In the genomic region with DNA sequence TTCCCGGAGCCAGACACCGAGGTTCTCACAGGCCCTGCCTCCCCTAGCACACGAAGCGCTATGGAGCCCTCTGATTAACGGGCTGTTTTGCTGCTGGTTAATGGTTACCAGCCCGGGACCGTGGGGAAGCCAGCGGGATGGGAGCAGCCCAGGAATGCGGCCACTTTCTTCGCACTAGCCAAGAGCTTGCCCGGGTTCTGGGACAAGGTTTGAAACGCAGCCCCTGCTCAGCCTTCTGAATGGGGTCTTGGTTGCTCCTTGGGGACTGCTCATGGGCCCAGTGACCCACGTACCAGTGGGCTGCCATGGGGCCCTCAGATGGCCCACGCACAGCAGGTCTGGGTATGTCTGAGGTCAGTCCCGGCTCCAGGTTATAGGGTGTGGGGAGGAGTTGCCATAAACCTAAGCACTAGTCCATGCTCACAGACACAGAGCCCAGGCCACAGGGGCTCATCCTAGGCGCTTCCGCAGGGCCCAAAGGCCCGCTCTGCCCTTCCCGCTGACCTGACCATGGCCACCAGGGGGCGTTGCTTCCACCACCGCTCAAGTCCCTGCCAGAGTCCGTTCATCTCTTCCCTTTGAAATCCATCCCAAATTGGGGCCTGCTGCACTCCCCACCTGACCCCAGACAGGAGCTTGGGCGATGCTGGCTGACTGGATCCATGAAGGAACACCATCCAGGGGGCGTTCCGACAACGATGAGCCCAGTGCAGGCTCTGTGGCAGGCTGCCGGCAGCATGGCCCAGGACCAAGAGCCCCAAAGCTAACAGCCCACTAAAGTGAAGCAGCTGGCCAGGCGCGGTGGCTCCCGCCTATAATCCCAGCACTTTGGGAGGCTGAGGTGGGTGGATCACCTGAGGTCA, we compare ENCODE assay signal across 1 cellular context.
TF ChIP-seq lines count a peak whose summit lies in the region.

No MANE protein-coding gene starts in this region.

TF ChIP-seq in HepG2, 621 proteins besides CTCF, POLR2A, EP300 and RAD21 (continued from another document and continues in another):
- TF ChIP-seq ATAD3A (CRISPR knock-in tag; IDR thresholded peaks at IDR 0.05) (no peak), MXD4 (CRISPR knock-in tag; IDR thresholded peaks at IDR 0.05) (no peak), HMGA1 (CRISPR knock-in tag; conservative IDR thresholded peaks at IDR 0.05) (no peak), ZNF850 (CRISPR knock-in tag; conservative IDR thresholded peaks at IDR 0.05) (no peak), ZNF329 (CRISPR knock-in tag; IDR thresholded peaks at IDR 0.05; ENCODE audit: low read depth) (no peak), NFE2L2 (IDR thresholded peaks at IDR 0.05; ENCODE audit: low read length) (no peak), ZFYVE20 (CRISPR knock-in tag; IDR thresholded peaks at IDR 0.05; ENCODE audit: borderline replicate concordance, low read depth) (no peak), ZNF331 (CRISPR knock-in tag; IDR thresholded peaks at IDR 0.05) (no peak; the same call in 1 of the 2 replicates), RFX5 (IDR thresholded peaks at IDR 0.05; ENCODE audit: low read depth, low read length) (no peak), ZNF101 (CRISPR knock-in tag; IDR thresholded peaks at IDR 0.05; ENCODE audit: borderline replicate concordance, low read depth) (no peak), TCF7 (IDR thresholded peaks at IDR 0.05; ENCODE audit: low read depth) (no peak), TEAD3 (CRISPR knock-in tag; optimal IDR thresholded peaks at IDR 0.05; ENCODE audit: borderline replicate concordance) (peak; percentile 94), ZNF546 (CRISPR knock-in tag; conservative IDR thresholded peaks at IDR 0.05) (peak; percentile 34; the same call in 1 of the 2 replicates), ATF1 (CRISPR knock-in tag; IDR thresholded peaks at IDR 0.05) (no peak), TARDBP (CRISPR knock-in tag; IDR thresholded peaks at IDR 0.05) (no peak; the same call in none of the 2 replicates), FOXA1 (IDR thresholded peaks at IDR 0.05) (no peak), FOXA1 (CRISPR knock-in tag; IDR thresholded peaks at IDR 0.05) (no peak), ZMYM3 (CRISPR knock-in tag; IDR thresholded peaks at IDR 0.05) (peak; percentile 75), TBX2 (CRISPR knock-in tag; IDR thresholded peaks at IDR 0.05; ENCODE audit: borderline replicate concordance) (peak; percentile 64; the same call in 1 of the 2 replicates), ZNF747 (CRISPR knock-in tag; IDR thresholded peaks at IDR 0.05; ENCODE audit: borderline replicate concordance) (peak; percentile 16; the same call in 1 of the 2 replicates), ARID4A (CRISPR knock-in tag; IDR thresholded peaks at IDR 0.05; ENCODE audit: borderline replicate concordance) (peak; percentile 40; the same call in 1 of the 2 replicates), ZSCAN21 (CRISPR knock-in tag; IDR thresholded peaks at IDR 0.05; ENCODE audit: borderline replicate concordance) (0 out of 2 replicates have a peak, but pooled peaks have one; percentile 43), ZNF660 (CRISPR knock-in tag; IDR thresholded peaks at IDR 0.05; ENCODE audit: borderline replicate concordance, low read depth) (no peak), AKAP8 (CRISPR knock-in tag; IDR thresholded peaks at IDR 0.05) (no peak; the same call in 1 of the 2 replicates), SKI (IDR thresholded peaks at IDR 0.05; ENCODE audit: partially characterized antibody) (no peak), KLF6 (CRISPR knock-in tag; IDR thresholded peaks at IDR 0.05) (no peak), GABPB1 (CRISPR knock-in tag; IDR thresholded peaks at IDR 0.05) (peak; percentile 38; the same call in 1 of the 2 replicates), IKZF5 (CRISPR knock-in tag; IDR thresholded peaks at IDR 0.05) (no peak), CCAR2 (optimal IDR thresholded peaks at IDR 0.05; ENCODE audit: low read depth, low read length) (no peak), ZNF253 (CRISPR knock-in tag; IDR thresholded peaks at IDR 0.05; ENCODE audit: borderline replicate concordance) (no peak), SP5 (CRISPR knock-in tag; IDR thresholded peaks at IDR 0.05; ENCODE audit: borderline replicate concordance, low read depth) (no peak), NKX3-1 (CRISPR knock-in tag; IDR thresholded peaks at IDR 0.05) (no peak), ADNP (CRISPR knock-in tag; IDR thresholded peaks at IDR 0.05) (no peak), SMC3 (IDR thresholded peaks at IDR 0.05; ENCODE audit: low read length) (peak; percentile 14; the same call in 1 of the 2 replicates), ZNF296 (CRISPR knock-in tag; conservative IDR thresholded peaks at IDR 0.05) (no peak), RXRB (CRISPR knock-in tag; IDR thresholded peaks at IDR 0.05; ENCODE audit: borderline replicate concordance) (peak; percentile 45; the same call in 1 of the 2 replicates)
- TF ChIP-seq, protein P1, sequence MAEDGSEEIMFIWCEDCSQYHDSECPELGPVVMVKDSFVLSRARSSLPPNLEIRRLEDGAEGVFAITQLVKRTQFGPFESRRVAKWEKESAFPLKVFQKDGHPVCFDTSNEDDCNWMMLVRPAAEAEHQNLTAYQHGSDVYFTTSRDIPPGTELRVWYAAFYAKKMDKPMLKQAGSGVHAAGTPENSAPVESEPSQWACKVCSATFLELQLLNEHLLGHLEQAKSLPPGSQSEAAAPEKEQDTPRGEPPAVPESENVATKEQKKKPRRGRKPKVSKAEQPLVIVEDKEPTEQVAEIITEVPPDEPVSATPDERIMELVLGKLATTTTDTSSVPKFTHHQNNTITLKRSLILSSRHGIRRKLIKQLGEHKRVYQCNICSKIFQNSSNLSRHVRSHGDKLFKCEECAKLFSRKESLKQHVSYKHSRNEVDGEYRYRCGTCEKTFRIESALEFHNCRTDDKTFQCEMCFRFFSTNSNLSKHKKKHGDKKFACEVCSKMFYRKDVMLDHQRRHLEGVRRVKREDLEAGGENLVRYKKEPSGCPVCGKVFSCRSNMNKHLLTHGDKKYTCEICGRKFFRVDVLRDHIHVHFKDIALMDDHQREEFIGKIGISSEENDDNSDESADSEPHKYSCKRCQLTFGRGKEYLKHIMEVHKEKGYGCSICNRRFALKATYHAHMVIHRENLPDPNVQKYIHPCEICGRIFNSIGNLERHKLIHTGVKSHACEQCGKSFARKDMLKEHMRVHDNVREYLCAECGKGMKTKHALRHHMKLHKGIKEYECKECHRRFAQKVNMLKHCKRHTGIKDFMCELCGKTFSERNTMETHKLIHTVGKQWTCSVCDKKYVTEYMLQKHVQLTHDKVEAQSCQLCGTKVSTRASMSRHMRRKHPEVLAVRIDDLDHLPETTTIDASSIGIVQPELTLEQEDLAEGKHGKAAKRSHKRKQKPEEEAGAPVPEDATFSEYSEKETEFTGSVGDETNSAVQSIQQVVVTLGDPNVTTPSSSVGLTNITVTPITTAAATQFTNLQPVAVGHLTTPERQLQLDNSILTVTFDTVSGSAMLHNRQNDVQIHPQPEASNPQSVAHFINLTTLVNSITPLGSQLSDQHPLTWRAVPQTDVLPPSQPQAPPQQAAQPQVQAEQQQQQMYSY (CRISPR knock-in tag; IDR thresholded peaks at IDR 0.05) = no peak
- TF ChIP-seq, protein P2, sequence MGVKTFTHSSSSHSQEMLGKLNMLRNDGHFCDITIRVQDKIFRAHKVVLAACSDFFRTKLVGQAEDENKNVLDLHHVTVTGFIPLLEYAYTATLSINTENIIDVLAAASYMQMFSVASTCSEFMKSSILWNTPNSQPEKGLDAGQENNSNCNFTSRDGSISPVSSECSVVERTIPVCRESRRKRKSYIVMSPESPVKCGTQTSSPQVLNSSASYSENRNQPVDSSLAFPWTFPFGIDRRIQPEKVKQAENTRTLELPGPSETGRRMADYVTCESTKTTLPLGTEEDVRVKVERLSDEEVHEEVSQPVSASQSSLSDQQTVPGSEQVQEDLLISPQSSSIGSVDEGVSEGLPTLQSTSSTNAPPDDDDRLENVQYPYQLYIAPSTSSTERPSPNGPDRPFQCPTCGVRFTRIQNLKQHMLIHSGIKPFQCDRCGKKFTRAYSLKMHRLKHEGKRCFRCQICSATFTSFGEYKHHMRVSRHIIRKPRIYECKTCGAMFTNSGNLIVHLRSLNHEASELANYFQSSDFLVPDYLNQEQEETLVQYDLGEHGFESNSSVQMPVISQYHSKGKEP (CRISPR knock-in tag; IDR thresholded peaks at IDR 0.05) = no peak
- TF ChIP-seq, protein P3, sequence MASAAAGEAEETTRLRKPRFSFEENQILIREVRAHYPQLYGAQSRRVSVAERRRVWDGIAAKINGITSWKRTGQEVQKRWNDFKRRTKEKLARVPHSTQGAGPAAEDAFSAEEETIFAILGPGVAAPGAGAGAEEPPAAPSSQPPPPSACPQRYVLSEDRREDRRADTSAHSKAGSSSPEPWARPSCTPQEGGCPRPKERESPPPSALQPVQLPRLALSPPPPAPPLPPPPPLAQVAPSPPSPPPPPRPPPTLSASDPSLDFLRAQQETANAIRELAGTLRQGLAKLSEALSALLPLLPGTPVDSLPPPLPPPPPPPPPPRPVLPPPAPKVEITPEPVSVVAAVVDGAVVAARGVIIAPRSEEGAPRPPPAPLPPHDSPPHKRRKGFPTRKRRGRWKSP (CRISPR knock-in tag; IDR thresholded peaks at IDR 0.05) = no peak
- TF ChIP-seq, protein P4, sequence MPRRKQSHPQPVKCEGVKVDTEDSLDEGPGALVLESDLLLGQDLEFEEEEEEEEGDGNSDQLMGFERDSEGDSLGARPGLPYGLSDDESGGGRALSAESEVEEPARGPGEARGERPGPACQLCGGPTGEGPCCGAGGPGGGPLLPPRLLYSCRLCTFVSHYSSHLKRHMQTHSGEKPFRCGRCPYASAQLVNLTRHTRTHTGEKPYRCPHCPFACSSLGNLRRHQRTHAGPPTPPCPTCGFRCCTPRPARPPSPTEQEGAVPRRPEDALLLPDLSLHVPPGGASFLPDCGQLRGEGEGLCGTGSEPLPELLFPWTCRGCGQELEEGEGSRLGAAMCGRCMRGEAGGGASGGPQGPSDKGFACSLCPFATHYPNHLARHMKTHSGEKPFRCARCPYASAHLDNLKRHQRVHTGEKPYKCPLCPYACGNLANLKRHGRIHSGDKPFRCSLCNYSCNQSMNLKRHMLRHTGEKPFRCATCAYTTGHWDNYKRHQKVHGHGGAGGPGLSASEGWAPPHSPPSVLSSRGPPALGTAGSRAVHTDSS (CRISPR knock-in tag; conservative IDR thresholded peaks at IDR 0.05) = no peak
- TF ChIP-seq, protein P5, sequence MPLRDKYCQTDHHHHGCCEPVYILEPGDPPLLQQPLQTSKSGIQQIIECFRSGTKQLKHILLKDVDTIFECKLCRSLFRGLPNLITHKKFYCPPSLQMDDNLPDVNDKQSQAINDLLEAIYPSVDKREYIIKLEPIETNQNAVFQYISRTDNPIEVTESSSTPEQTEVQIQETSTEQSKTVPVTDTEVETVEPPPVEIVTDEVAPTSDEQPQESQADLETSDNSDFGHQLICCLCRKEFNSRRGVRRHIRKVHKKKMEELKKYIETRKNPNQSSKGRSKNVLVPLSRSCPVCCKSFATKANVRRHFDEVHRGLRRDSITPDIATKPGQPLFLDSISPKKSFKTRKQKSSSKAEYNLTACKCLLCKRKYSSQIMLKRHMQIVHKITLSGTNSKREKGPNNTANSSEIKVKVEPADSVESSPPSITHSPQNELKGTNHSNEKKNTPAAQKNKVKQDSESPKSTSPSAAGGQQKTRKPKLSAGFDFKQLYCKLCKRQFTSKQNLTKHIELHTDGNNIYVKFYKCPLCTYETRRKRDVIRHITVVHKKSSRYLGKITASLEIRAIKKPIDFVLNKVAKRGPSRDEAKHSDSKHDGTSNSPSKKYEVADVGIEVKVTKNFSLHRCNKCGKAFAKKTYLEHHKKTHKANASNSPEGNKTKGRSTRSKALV (CRISPR knock-in tag; IDR thresholded peaks at IDR 0.05) = no peak
- TF ChIP-seq, protein P6, sequence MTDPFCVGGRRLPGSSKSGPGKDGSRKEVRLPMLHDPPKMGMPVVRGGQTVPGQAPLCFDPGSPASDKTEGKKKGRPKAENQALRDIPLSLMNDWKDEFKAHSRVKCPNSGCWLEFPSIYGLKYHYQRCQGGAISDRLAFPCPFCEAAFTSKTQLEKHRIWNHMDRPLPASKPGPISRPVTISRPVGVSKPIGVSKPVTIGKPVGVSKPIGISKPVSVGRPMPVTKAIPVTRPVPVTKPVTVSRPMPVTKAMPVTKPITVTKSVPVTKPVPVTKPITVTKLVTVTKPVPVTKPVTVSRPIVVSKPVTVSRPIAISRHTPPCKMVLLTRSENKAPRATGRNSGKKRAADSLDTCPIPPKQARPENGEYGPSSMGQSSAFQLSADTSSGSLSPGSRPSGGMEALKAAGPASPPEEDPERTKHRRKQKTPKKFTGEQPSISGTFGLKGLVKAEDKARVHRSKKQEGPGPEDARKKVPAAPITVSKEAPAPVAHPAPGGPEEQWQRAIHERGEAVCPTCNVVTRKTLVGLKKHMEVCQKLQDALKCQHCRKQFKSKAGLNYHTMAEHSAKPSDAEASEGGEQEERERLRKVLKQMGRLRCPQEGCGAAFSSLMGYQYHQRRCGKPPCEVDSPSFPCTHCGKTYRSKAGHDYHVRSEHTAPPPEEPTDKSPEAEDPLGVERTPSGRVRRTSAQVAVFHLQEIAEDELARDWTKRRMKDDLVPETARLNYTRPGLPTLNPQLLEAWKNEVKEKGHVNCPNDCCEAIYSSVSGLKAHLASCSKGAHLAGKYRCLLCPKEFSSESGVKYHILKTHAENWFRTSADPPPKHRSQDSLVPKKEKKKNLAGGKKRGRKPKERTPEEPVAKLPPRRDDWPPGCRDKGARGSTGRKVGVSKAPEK (CRISPR knock-in tag; IDR thresholded peaks at IDR 0.05; ENCODE audit: borderline replicate concordance) = no peak
